In genomic region chr6:137680678-137681346, GRCh38 we compare ENCODE assay signal across 12 cellular contexts.
DNase-seq lines count a peak whose midpoint lies in the region; ATAC-seq, FAIRE-seq and TF ChIP-seq lines count a peak whose summit lies in the region.
"Had no signal": no experiment of that assay in that cellular context is flagged by ENCODE, and none has a peak within 500 bp of the region (broad histone marks: within the 10 kb centered on the region; RNA-seq: fewer than 3 reads in every experiment).

No MANE protein-coding gene starts in this region.

- WGBS in GM12878 (ENCODE audit: insufficient coverage, insufficient replicate concordance, low lambda C conversion rate, missing lambda C conversion rate), result 18% methylated on average over 4 of the region's 4 CpGs

- no peaks in the 10 kb centered on the region for H4K20me1 ChIP-seq in Karpas-422 (ENCODE audit: insufficient read depth, low read depth, low read length)
- no peaks in the 10 kb centered on the region for H4K20me1 ChIP-seq in GM12878 (ENCODE audit: control insufficient read depth, insufficient read depth)

- H3K4me3 ChIP-seq in Karpas-422 (ENCODE audit: low read length), result no peak overlapping the region
- H3K4me3 ChIP-seq in GM12878, result no peak overlapping the region
- H3K4me3 ChIP-seq in BE2C (ENCODE audit: low read depth, low read length), result no peak overlapping the region
- H3K4me3 ChIP-seq: cardiac muscle cell had no signal

- no peaks in the 10 kb centered on the region for H3K9me3 Mint-ChIP-seq in activated T-cell treated with anti-CD3 and anti-CD28 coated beads, Interleukin-2, amount 50 U/mL, for 4 hours
- no peaks in the 10 kb centered on the region for H3K9me3 Mint-ChIP-seq in stimulated activated effector memory CD8-positive, alpha-beta T cell treated with anti-CD3 and anti-CD28 coated beads, Interleukin-12 subunit alpha, Interleukin-12 subunit beta, amount 100 ng/mL, for 72 hours

- no peaks in the 10 kb centered on the region for H3K9me2 ChIP-seq in Karpas-422 (replicated peaks; ENCODE audit: insufficient read depth, low read length)

- H3K4me3 Mint-ChIP-seq in activated T-cell treated with anti-CD3 and anti-CD28 coated beads, Interleukin-2, amount 50 U/mL, for 4 hours, result no peak overlapping the region
- peak overlapping the region; percentile 41 for H3K4me3 Mint-ChIP-seq in stimulated activated effector memory CD8-positive, alpha-beta T cell treated with anti-CD3 and anti-CD28 coated beads, Interleukin-12 subunit alpha, Interleukin-12 subunit beta, amount 100 ng/mL, for 72 hours

- H3K27me3 ChIP-seq in Karpas-422 (ENCODE audit: low read length) (no peaks in the 10 kb centered on the region), GM12878 (replicated peaks in 1 of 2; ENCODE audit: control insufficient read depth in 2 of 2, insufficient read depth in 2 of 2, low read length in 1 of 2) (no peaks in the 10 kb centered on the region), BE2C (peaks cover 4% of the 10 kb centered on the region; the same call in 1 of the 2 replicates)
- H3K27me3 ChIP-seq: cardiac muscle cell had no signal

- no peaks in the 10 kb centered on the region for H3K36me3 ChIP-seq in Karpas-422 (ENCODE audit: insufficient read depth, low read length)
- H3K36me3 ChIP-seq in GM12878 (ENCODE audit: control insufficient read depth in 2 of 2, insufficient read depth in 2 of 2, low read length in 1 of 2), result no peaks in the 10 kb centered on the region
- H3K36me3 ChIP-seq in BE2C, result no peaks in the 10 kb centered on the region
- H3K36me3 ChIP-seq: cardiac muscle cell had no signal

- H3K4me1 Mint-ChIP-seq in activated T-cell treated with anti-CD3 and anti-CD28 coated beads, Interleukin-2, amount 50 U/mL, for 4 hours (ENCODE audit: low read depth), result peaks cover 49% of the 10 kb centered on the region
- H3K4me1 Mint-ChIP-seq in stimulated activated effector memory CD8-positive, alpha-beta T cell treated with anti-CD3 and anti-CD28 coated beads, Interleukin-12 subunit alpha, Interleukin-12 subunit beta, amount 100 ng/mL, for 72 hours, result peaks cover 66% of the 10 kb centered on the region

- TF ChIP-seq CTCF in GM12878 (IDR thresholded peaks at IDR 0.05 in 2 of 3, conservative IDR thresholded peaks at IDR 0.05 in 1 of 3; ENCODE audit: control insufficient read depth in 2 of 3, extremely low read depth in 1 of 3, insufficient read depth in 1 of 3, low read depth in 3 of 3, low read length in 3 of 3) (no peak), BE2C (IDR thresholded peaks at IDR 0.05; ENCODE audit: low read depth, low read length) (no peak)

- RAD21 ChIA-PET in GM12878 (lab: Charles Lee; ENCODE audit: unreplicated experiment), result interaction anchor here (1.0 to 1.9 kb wide), 9 partner anchors 12 to 264 kb away, joined by 3 to 6 read pairs (median 4); no protein-coding TSS in a partner anchor

- DNase-seq in activated T-cell treated with anti-CD3 and anti-CD28 coated beads, Interleukin-2, amount 50 U/mL, for 4 hours, result no peak
- no peak for DNase-seq in activated T-cell treated with anti-CD3 and anti-CD28 coated beads, Interleukin-2, amount 50 U/mL, for 48 hours
- no peak for DNase-seq in Karpas-422
- no peak for DNase-seq in GM12878 (ENCODE audit: low read depth, low spot score)
- DNase-seq in stimulated activated effector memory CD8-positive, alpha-beta T cell treated with anti-CD3 and anti-CD28 coated beads, Interleukin-12 subunit alpha, Interleukin-12 subunit beta, amount 100 ng/mL, for 72 hours (ENCODE audit: low spot score in 2 of 2), result no peak
- no peak for DNase-seq in NCI-H187 treated with DMSO at 0.1 percent for 48 hours (lab: John Stamatoyannopoulos, UW)
- no peak for DNase-seq in BE2C
- no peak for DNase-seq in NCI-H526 (lab: John Stamatoyannopoulos, UW)
- DNase-seq: activated CD4-positive, alpha-beta T cell treated with anti-CD3 and anti-CD28 coated beads for 1 hour; MM.1S; stimulated activated naive CD4-positive, alpha-beta T cell had no signal

- H3K9ac ChIP-seq in Karpas-422 (ENCODE audit: low read length), result no peak overlapping the region
- H3K9ac ChIP-seq in GM12878 (ENCODE audit: control insufficient read depth, insufficient read depth, low read length), result no peak overlapping the region

- H3K27me3 Mint-ChIP-seq in activated T-cell treated with anti-CD3 and anti-CD28 coated beads, Interleukin-2, amount 50 U/mL, for 4 hours (ENCODE audit: low read depth), result peaks cover 3% of the 10 kb centered on the region

- FAIRE-seq in GM12878 (lab: Jason Lieb, UNC), result no peak

- no TSS peak for BruUV-seq in GM12878 (replicated peaks; lab: Mats Ljungman, UMichigan)

- peak overlapping the region; percentile 30 for H3K4me2 ChIP-seq in Karpas-422 (ENCODE audit: low read depth, low read length, poor library complexity, severe bottlenecking)
- H3K4me2 ChIP-seq in GM12878 (ENCODE audit: control insufficient read depth, insufficient read depth), result peak overlapping the region; percentile 7

- H3K27ac Mint-ChIP-seq in stimulated activated effector memory CD8-positive, alpha-beta T cell treated with anti-CD3 and anti-CD28 coated beads, Interleukin-12 subunit alpha, Interleukin-12 subunit beta, amount 100 ng/mL, for 72 hours, result peak overlapping the region; percentile 92

- intact Hi-C loops in GM12878 (cut with micrococcal nuclease; ENCODE audit: unreplicated experiment), result no loop called here

- no peak overlapping the region for H3K27ac ChIP-seq in Karpas-422 (ENCODE audit: low read length)
- H3K27ac ChIP-seq in GM12878 (ENCODE audit: control insufficient read depth, insufficient read depth), result no peak overlapping the region; the same call in 1 of the 2 replicates
- H3K27ac ChIP-seq: cardiac muscle cell had no signal

- H3K4me1 ChIP-seq in Karpas-422 (ENCODE audit: low read length), result peaks cover 4% of the 10 kb centered on the region; the same call in 1 of the 2 replicates
- H3K4me1 ChIP-seq in GM12878 (ENCODE audit: control insufficient read depth, insufficient read depth, low read length), result peaks cover 27% of the 10 kb centered on the region
- no peaks in the 10 kb centered on the region for H3K4me1 ChIP-seq in BE2C

- CTCF ChIA-PET in GM12878 (lab: Yijun Ruan, JAX), result interaction anchor here (0.9 to 2.4 kb wide), 13 partner anchors 8 to 294 kb away, joined by 3 to 10 read pairs (median 4); no protein-coding TSS in a partner anchor

- H3K9me3 ChIP-seq in Karpas-422 (ENCODE audit: low read length) (no peaks in the 10 kb centered on the region), GM12878 (replicated peaks; ENCODE audit: control insufficient read depth, insufficient read depth, low read length) (no peaks in the 10 kb centered on the region), BE2C (no peaks in the 10 kb centered on the region)

- no peaks in the 10 kb centered on the region for H3K36me3 Mint-ChIP-seq in activated T-cell treated with anti-CD3 and anti-CD28 coated beads, Interleukin-2, amount 50 U/mL, for 4 hours (ENCODE audit: insufficient read depth)
- H3K36me3 Mint-ChIP-seq in stimulated activated effector memory CD8-positive, alpha-beta T cell treated with anti-CD3 and anti-CD28 coated beads, Interleukin-12 subunit alpha, Interleukin-12 subunit beta, amount 100 ng/mL, for 72 hours, result peaks cover 19% of the 10 kb centered on the region

- ATAC-seq in activated T-cell treated with anti-CD3 and anti-CD28 coated beads, Interleukin-2, amount 50 U/mL, for 4 hours, result peak; percentile 31 to 49
- ATAC-seq in GM12878, result peak; percentile 53
- ATAC-seq in stimulated activated effector memory CD8-positive, alpha-beta T cell treated with anti-CD3 and anti-CD28 coated beads, Interleukin-12 subunit alpha, Interleukin-12 subunit beta, amount 100 ng/mL, for 72 hours, result peak; percentile 82

- no peaks in the 10 kb centered on the region for H3K79me2 ChIP-seq in Karpas-422 (ENCODE audit: low read length)
- no peaks in the 10 kb centered on the region for H3K79me2 ChIP-seq in GM12878 (ENCODE audit: control insufficient read depth, insufficient read depth, low read length)

- TF ChIP-seq EP300 in GM12878 (IDR thresholded peaks at IDR 0.05; ENCODE audit: borderline replicate concordance in 1 of 2, control insufficient read depth in 1 of 2, low read depth in 2 of 2, low read length in 2 of 2), result no peak; a peak in 1 of 4 replicates

- in situ Hi-C loops in GM12878 (cut with MboI), result no loop called here

- POLR2A ChIA-PET in GM12878 (lab: Charles Lee), result interaction anchor here (0.6 to 1.6 kb wide), 6 partner anchors 13 to 23 kb away, joined by 3 to 5 read pairs (median 4); no protein-coding TSS in a partner anchor

- H2AFZ ChIP-seq in Karpas-422 (ENCODE audit: low read length), result no peak overlapping the region
- peak overlapping the region; percentile 15; the same call in 1 of the 2 replicates for H2AFZ ChIP-seq in GM12878 (ENCODE audit: control insufficient read depth, low read depth, low read length)

- TF ChIP-seq RAD21 in GM12878 (IDR thresholded peaks at IDR 0.05; ENCODE audit: insufficient read depth, low read depth, low read length), result no peak

- SMC1A ChIA-PET in GM12878 (lab: Charles Lee; ENCODE audit: uncharacterized antibody, unreplicated experiment), result interaction anchor here (0.9 to 2.8 kb wide), 8 partner anchors 10 to 151 kb away, joined by 3 to 27 read pairs (median 9); no protein-coding TSS in a partner anchor

- TF ChIP-seq POLR2A in GM12878 (IDR thresholded peaks at IDR 0.05; ENCODE audit: low read depth, low read length), result no peak

TF ChIP-seq in GM12878, 131 proteins besides CTCF, POLR2A, EP300 and RAD21 (continues in another document):
- no peak for TF ChIP-seq ZNF274 (IDR thresholded peaks at IDR 0.05; ENCODE audit: insufficient read depth, insufficient read length)
- peak; percentile 88; the same call in 1 of the 2 replicates for TF ChIP-seq NFIC (IDR thresholded peaks at IDR 0.05; ENCODE audit: low read depth, low read length)
- peak; percentile 68 for TF ChIP-seq RUNX3 (IDR thresholded peaks at IDR 0.05; ENCODE audit: low read length)
- TF ChIP-seq IRF4 (IDR thresholded peaks at IDR 0.05; ENCODE audit: low read depth, low read length), result peak; percentile 58; the same call in 1 of the 2 replicates
- TF ChIP-seq ETV6 (conservative IDR thresholded peaks at IDR 0.05 in 1 of 2, IDR thresholded peaks at IDR 0.05 in 1 of 2; ENCODE audit: borderline replicate concordance in 1 of 2, low read depth in 1 of 2), result peak in 1 of 2 experiments; percentile 40; a peak in 1 of 4 replicates
- TF ChIP-seq GABPA (IDR thresholded peaks at IDR 0.05; ENCODE audit: low read depth), result no peak
- TF ChIP-seq ZBED1 (IDR thresholded peaks at IDR 0.05; ENCODE audit: borderline replicate concordance), result peak; percentile 33; the same call in 1 of the 2 replicates
- TF ChIP-seq CREM (IDR thresholded peaks at IDR 0.05; ENCODE audit: low read depth), result peak; percentile 64
